Comparison of ENCODE assay signal across 12 cellular contexts in genomic region chr9:84166828-84167400, GRCh38.
"Had no signal": no experiment of that assay in that cellular context is flagged by ENCODE, and none has a peak within 500 bp of the region (broad histone marks: within the 10 kb centered on the region; RNA-seq: fewer than 3 reads in every experiment).

No MANE protein-coding gene starts in this region.

- H3K4me1 ChIP-seq: prostate gland had no signal

- H3K36me3 ChIP-seq: prostate gland had no signal

- H3K27ac Mint-ChIP-seq: activated naive CD8-positive, alpha-beta T cell treated with anti-CD3 and anti-CD28 coated beads, Interleukin-2, amount 10 ng/mL, durations not matched to agents 7 days and 5 days; natural killer cell had no signal

- DNase-seq: activated CD4-positive, alpha-beta T cell treated with anti-CD3 and anti-CD28 coated beads for 1 hour; activated CD4-positive, alpha-beta T cell treated with anti-CD3 and anti-CD28 coated beads, Interleukin-2, amount 50 U/mL, for 48 hours; activated gamma-delta T cell treated with Interleukin-2 at 50 U/mL for 16 hours; activated naive CD8-positive, alpha-beta T cell treated with anti-CD3 and anti-CD28 coated beads, Interleukin-2, amount 10 ng/mL, durations not matched to agents 7 days and 5 days; activated T-cell treated with anti-CD3 and anti-CD28 coated beads, Interleukin-2, amount 50 U/mL, for 48 hours; anterior cingulate cortex; natural killer cell; nucleus accumbens; stimulated activated CD4-positive, alpha-beta T cell treated with anti-CD3 and anti-CD28 coated beads, Interleukin-4, amount 100 ng/mL, for 4 hours; T-helper 9 cell had no signal

- H3K27ac ChIP-seq: prostate gland had no signal

- H3K36me3 Mint-ChIP-seq: activated naive CD8-positive, alpha-beta T cell treated with anti-CD3 and anti-CD28 coated beads, Interleukin-2, amount 10 ng/mL, durations not matched to agents 7 days and 5 days; natural killer cell had no signal

- H3K4me3 Mint-ChIP-seq: activated naive CD8-positive, alpha-beta T cell treated with anti-CD3 and anti-CD28 coated beads, Interleukin-2, amount 10 ng/mL, durations not matched to agents 7 days and 5 days; natural killer cell had no signal

- H3K4me1 Mint-ChIP-seq: activated naive CD8-positive, alpha-beta T cell treated with anti-CD3 and anti-CD28 coated beads, Interleukin-2, amount 10 ng/mL, durations not matched to agents 7 days and 5 days; natural killer cell had no signal

- ATAC-seq: esophagus mucosa, natural killer cell had no signal

- H3K9me3 ChIP-seq: prostate gland had no signal

- H3K9me3 Mint-ChIP-seq: activated naive CD8-positive, alpha-beta T cell treated with anti-CD3 and anti-CD28 coated beads, Interleukin-2, amount 10 ng/mL, durations not matched to agents 7 days and 5 days; natural killer cell had no signal

- H3K4me3 ChIP-seq: prostate gland had no signal
